ENCODE assay signal across 30 cellular contexts in the genomic region with DNA sequence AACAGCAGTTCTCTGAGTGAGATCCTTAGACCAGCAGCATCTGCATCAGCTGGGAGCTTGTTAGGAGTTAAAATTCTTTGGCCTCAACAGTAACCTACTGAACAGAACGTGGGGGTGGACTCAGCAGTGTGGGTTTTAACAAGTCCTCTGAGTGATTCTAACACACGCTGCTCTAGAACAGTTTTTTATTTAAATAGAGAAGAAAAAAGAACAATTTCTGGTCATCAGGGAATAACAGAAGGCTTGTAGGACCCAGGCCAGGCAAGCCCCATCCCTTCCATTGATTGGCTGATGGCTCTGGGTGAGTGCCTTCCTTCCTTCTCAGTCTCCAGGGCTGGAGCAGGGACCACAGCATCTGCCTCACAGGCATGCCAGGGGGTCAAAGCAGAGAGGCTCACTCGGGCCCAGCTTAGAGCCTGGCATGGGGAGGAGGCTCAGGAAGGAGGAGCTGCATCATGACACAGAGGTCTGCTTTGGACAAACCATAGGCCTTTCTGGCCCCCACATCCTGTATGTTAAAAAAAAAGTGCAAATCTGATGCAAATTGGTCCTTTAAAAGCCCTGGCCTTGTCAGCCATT. TPM values are rescaled to one million over a fixed set of nuclear protein-coding genes. Genes with fewer than 3 reads are reported as not detected.
"Had no signal": no experiment of that assay in that cellular context is flagged by ENCODE, and none has a peak within 500 bp of the region (broad histone marks: within the 10 kb centered on the region; RNA-seq: fewer than 3 reads in every experiment).

No MANE protein-coding gene starts in this region.

- H3K4me3 Mint-ChIP-seq: effector memory CD8-positive, alpha-beta T cell; naive thymus-derived CD8-positive, alpha-beta T cell; neural crest cell; stimulated activated naive B cell treated with anti-CD40 and anti-IgM and Interleukin-4, amounts not matched to agents 10 μg/mL and 1 μg/mL and 100 μg/mL, for 72 hours; stimulated activated naive CD8-positive, alpha-beta T cell treated with anti-CD3 and anti-CD28 coated beads, Interleukin-15, amount 100 ng/mL, for 72 hours; type B pancreatic cell had no signal

- H3K27me3 Mint-ChIP-seq: effector memory CD8-positive, alpha-beta T cell; stimulated activated naive CD8-positive, alpha-beta T cell treated with anti-CD3 and anti-CD28 coated beads, Interleukin-15, amount 100 ng/mL, for 72 hours; type B pancreatic cell had no signal

- H3K4me1 Mint-ChIP-seq: naive thymus-derived CD8-positive, alpha-beta T cell; neural crest cell; stimulated activated naive B cell treated with anti-CD40 and anti-IgM and Interleukin-4, amounts not matched to agents 10 μg/mL and 1 μg/mL and 100 μg/mL, for 72 hours; stimulated activated naive CD8-positive, alpha-beta T cell treated with anti-CD3 and anti-CD28 coated beads, Interleukin-15, amount 100 ng/mL, for 72 hours had no signal

- H3K27ac ChIP-seq: coronary artery, esophagus squamous epithelium, heart right ventricle, lower lobe of right lung, neutrophil, parathyroid adenoma, prostate gland, sigmoid colon, testis, tibial artery had no signal

- ATAC-seq: effector memory CD8-positive, alpha-beta T cell; heart right ventricle; left colon; left ventricle myocardium superior; lower lobe of right lung; naive thymus-derived CD8-positive, alpha-beta T cell; right cardiac atrium; stimulated activated naive B cell treated with anti-CD40 and anti-IgM and Interleukin-4, amounts not matched to agents 10 μg/mL and 1 μg/mL and 100 μg/mL, for 72 hours; stimulated activated naive CD8-positive, alpha-beta T cell treated with anti-CD3 and anti-CD28 coated beads, Interleukin-15, amount 100 ng/mL, for 72 hours had no signal

- H3K9me3 Mint-ChIP-seq: type B pancreatic cell had no signal

- H3K27ac Mint-ChIP-seq: stimulated activated naive B cell treated with anti-CD40 and anti-IgM and Interleukin-4, amounts not matched to agents 10 μg/mL and 1 μg/mL and 100 μg/mL, for 72 hours; stimulated activated naive CD8-positive, alpha-beta T cell treated with anti-CD3 and anti-CD28 coated beads, Interleukin-15, amount 100 ng/mL, for 72 hours; type B pancreatic cell had no signal

- H3K36me3 Mint-ChIP-seq: naive thymus-derived CD8-positive, alpha-beta T cell; stimulated activated naive B cell treated with anti-CD40 and anti-IgM and Interleukin-4, amounts not matched to agents 10 μg/mL and 1 μg/mL and 100 μg/mL, for 72 hours; type B pancreatic cell had no signal

- DNase-seq: dermis blood vessel endothelial cell; effector memory CD8-positive, alpha-beta T cell; erythroblast; esophagus squamous epithelium; foreskin melanocyte; glutamatergic neuron; heart right ventricle; islet precursor cell; kidney glomerular epithelial cell; left colon; left ventricle myocardium superior; lower lobe of right lung; right cardiac atrium; sigmoid colon; stimulated activated CD4-positive, alpha-beta T cell treated with anti-CD3 and anti-CD28 coated beads, Interleukin-2, amount 100 ng/mL, for 24 hours; stimulated activated CD4-positive, alpha-beta T cell treated with anti-CD3 and anti-CD28 coated beads, Interleukin-4, amount 100 ng/mL, for 4 hours; stimulated activated naive B cell treated with anti-CD40 and anti-IgM and Interleukin-4, amounts not matched to agents 10 μg/mL and 1 μg/mL and 100 μg/mL, for 72 hours; stimulated activated naive CD8-positive, alpha-beta T cell treated with anti-CD3 and anti-CD28 coated beads, Interleukin-15, amount 100 ng/mL, for 72 hours; testis; tibial artery had no signal

RNA-seq across cellular contexts. Expression of gene JAKMIP1, which starts 56.7 kb away (rescaled TPM):
- total RNA-seq: cardiac septum, dermis blood vessel endothelial cell, left ventricle myocardium superior, myocyte, skeletal muscle tissue had no signal
